In genomic region chr2:150567771-150568278, GRCh38 we compare ENCODE assay signal across 1 cellular context.
TF ChIP-seq lines count a peak whose summit lies in the region.

No MANE protein-coding gene starts in this region.

TF ChIP-seq in GM23338, 12 proteins besides CTCF, POLR2A, EP300 and RAD21 (continued from another document):
- TF ChIP-seq ZNF462 (CRISPR knock-in tag; IDR thresholded peaks at IDR 0.05): no peak
- no peak for TF ChIP-seq EZH2 (IDR thresholded peaks at IDR 0.05; ENCODE audit: low read depth, unreplicated experiment)
